Comparison of ENCODE assay signal across 36 cellular contexts in genomic region chr2:26632624-26633185, GRCh38. TPM values are rescaled to one million over a fixed set of nuclear protein-coding genes. Genes with fewer than 3 reads are reported as not detected.
"Had no signal": no experiment of that assay in that cellular context is flagged by ENCODE, and none has a peak within 500 bp of the region (broad histone marks: within the 10 kb centered on the region; RNA-seq: fewer than 3 reads in every experiment).

No MANE protein-coding gene starts in this region.

- H3K36me3 ChIP-seq: brain microvascular endothelial cell, WERI-Rb-1 had no signal

- H3K27ac ChIP-seq: brain microvascular endothelial cell, PC-9, RWPE1, WERI-Rb-1 had no signal

- H3K9me3 Mint-ChIP-seq: activated CD4-positive, alpha-beta T cell treated with anti-CD3 and anti-CD28 coated beads, Interleukin-2, amount 10 ng/mL, durations not matched to agents 24 days and 14 days; activated CD8-positive, alpha-beta T cell treated with anti-CD3 and anti-CD28 coated beads for 36 hours; activated naive CD8-positive, alpha-beta T cell treated with anti-CD3 and anti-CD28 coated beads for 36 hours; activated T-cell treated with anti-CD3 and anti-CD28 coated beads, Interleukin-2, amount 50 U/mL, for 72 hours; activated T-helper 17 cell treated with anti-CD3 and anti-CD28 coated beads, Interleukin-2, amount 50 U/mL, for 72 hours had no signal

- H3K4me3 Mint-ChIP-seq: activated CD4-positive, alpha-beta T cell treated with anti-CD3 and anti-CD28 coated beads, Interleukin-2, amount 10 ng/mL, durations not matched to agents 24 days and 14 days; activated CD8-positive, alpha-beta T cell treated with anti-CD3 and anti-CD28 coated beads for 36 hours; activated naive CD8-positive, alpha-beta T cell treated with anti-CD3 and anti-CD28 coated beads for 36 hours; activated T-cell treated with anti-CD3 and anti-CD28 coated beads, Interleukin-2, amount 50 U/mL, for 72 hours; activated T-helper 17 cell treated with anti-CD3 and anti-CD28 coated beads, Interleukin-2, amount 50 U/mL, for 72 hours had no signal

- H3K27me3 Mint-ChIP-seq: activated CD4-positive, alpha-beta T cell treated with anti-CD3 and anti-CD28 coated beads, Interleukin-2, amount 10 ng/mL, durations not matched to agents 24 days and 14 days; activated CD8-positive, alpha-beta T cell treated with anti-CD3 and anti-CD28 coated beads for 36 hours; activated naive CD8-positive, alpha-beta T cell treated with anti-CD3 and anti-CD28 coated beads for 36 hours had no signal

- DNase-seq: activated CD4-positive, alpha-beta T cell treated with anti-CD3 and anti-CD28 coated beads, Interleukin-2, amount 10 ng/mL, durations not matched to agents 24 days and 14 days; activated CD4-positive, alpha-beta T cell treated with anti-CD3 and anti-CD28 coated beads, Interleukin-2, amount 50 U/mL, for 4 hours; activated CD4-positive, CD25-positive, alpha-beta regulatory T cell; activated CD8-positive, alpha-beta T cell treated with anti-CD3 and anti-CD28 coated beads for 36 hours; activated effector memory CD4-positive, alpha-beta T cell treated with anti-CD3 and anti-CD28 coated beads, Interleukin-2, amount 50 U/mL, for 16 hours; activated naive CD4-positive, alpha-beta T cell; activated naive CD4-positive, alpha-beta T cell treated with anti-CD3 and anti-CD28 coated beads, Interleukin-2, amount 50 U/mL, for 16 hours; activated naive CD8-positive, alpha-beta T cell treated with anti-CD3 and anti-CD28 coated beads for 36 hours; activated T-cell treated with anti-CD3 and anti-CD28 coated beads, Interleukin-2, amount 50 U/mL, for 1 hour; activated T-cell treated with anti-CD3 and anti-CD28 coated beads, Interleukin-2, amount 50 U/mL, for 72 hours; amniotic stem cell; brain microvascular endothelial cell; central memory CD4-positive, alpha-beta T cell; NCI-H1105; NCI-H1417 treated with DMSO at 0.1 percent for 48 hours; NCI-H1694; NCI-H1930; NCI-H2081 treated with DMSO at 0.1 percent for 48 hours; NCI-H510A; NCI-H526; NCI-H748 treated with DMSO at 0.1 percent for 48 hours; NK-92 treated with Interleukin-12 subunit alpha and Interleukin-12 subunit beta, amount 100 ng/mL, for 24 hours; PC-9; SIG-M5; SW 1271; T-helper 1 cell; T-helper 2 cell; T-helper 9 cell; WERI-Rb-1 had no signal

- H2AFZ ChIP-seq: PC-9 had no signal

- H3K4me3 ChIP-seq: PC-9 had no signal

- H3K4me2 ChIP-seq: PC-9 had no signal

- ATAC-seq: activated CD8-positive, alpha-beta T cell treated with anti-CD3 and anti-CD28 coated beads for 36 hours; activated T-cell treated with anti-CD3 and anti-CD28 coated beads, Interleukin-2, amount 50 U/mL, for 72 hours; activated T-helper 17 cell treated with anti-CD3 and anti-CD28 coated beads, Interleukin-2, amount 50 U/mL, for 72 hours; Right ventricle myocardium inferior had no signal

- H3K4me1 Mint-ChIP-seq: activated CD4-positive, alpha-beta T cell treated with anti-CD3 and anti-CD28 coated beads, Interleukin-2, amount 10 ng/mL, durations not matched to agents 24 days and 14 days; activated naive CD8-positive, alpha-beta T cell treated with anti-CD3 and anti-CD28 coated beads for 36 hours; activated T-helper 17 cell treated with anti-CD3 and anti-CD28 coated beads, Interleukin-2, amount 50 U/mL, for 72 hours had no signal

- H3K36me3 Mint-ChIP-seq: activated naive CD8-positive, alpha-beta T cell treated with anti-CD3 and anti-CD28 coated beads for 36 hours had no signal

- H3K27ac Mint-ChIP-seq: activated CD4-positive, alpha-beta T cell treated with anti-CD3 and anti-CD28 coated beads, Interleukin-2, amount 10 ng/mL, durations not matched to agents 24 days and 14 days; activated CD8-positive, alpha-beta T cell treated with anti-CD3 and anti-CD28 coated beads for 36 hours; activated naive CD8-positive, alpha-beta T cell treated with anti-CD3 and anti-CD28 coated beads for 36 hours; activated T-cell treated with anti-CD3 and anti-CD28 coated beads, Interleukin-2, amount 50 U/mL, for 72 hours; activated T-helper 17 cell treated with anti-CD3 and anti-CD28 coated beads, Interleukin-2, amount 50 U/mL, for 72 hours had no signal

RNA-seq across cellular contexts. Expression of gene CIB4, which starts 8.5 kb away (rescaled TPM):
- total RNA-seq: activated CD4-positive, alpha-beta T cell treated with anti-CD3 and anti-CD28 coated beads, Interleukin-2, amount 10 ng/mL, durations not matched to agents 24 days and 14 days; activated CD8-positive, alpha-beta memory T cell treated with anti-CD3 and anti-CD28 coated beads for 36 hours; activated CD8-positive, alpha-beta T cell treated with anti-CD3 and anti-CD28 coated beads for 36 hours; activated naive CD8-positive, alpha-beta T cell treated with anti-CD3 and anti-CD28 coated beads for 36 hours; activated T-cell treated with anti-CD3 and anti-CD28 coated beads, Interleukin-2, amount 50 U/mL, for 72 hours; activated T-helper 17 cell treated with anti-CD3 and anti-CD28 coated beads, Interleukin-2, amount 50 U/mL, for 72 hours; M059J; PC-9; Right ventricle myocardium inferior; SK-MEL-5 had no signal
- polyA plus RNA-seq: aorta had no signal

RNA-seq across cellular contexts. Expression of gene KCNK3, which starts 59.8 kb away (rescaled TPM):
- total RNA-seq: activated CD4-positive, alpha-beta T cell treated with anti-CD3 and anti-CD28 coated beads, Interleukin-2, amount 10 ng/mL, durations not matched to agents 24 days and 14 days; activated CD8-positive, alpha-beta memory T cell treated with anti-CD3 and anti-CD28 coated beads for 36 hours; activated CD8-positive, alpha-beta T cell treated with anti-CD3 and anti-CD28 coated beads for 36 hours; activated naive CD8-positive, alpha-beta T cell treated with anti-CD3 and anti-CD28 coated beads for 36 hours; activated T-cell treated with anti-CD3 and anti-CD28 coated beads, Interleukin-2, amount 50 U/mL, for 72 hours; activated T-helper 17 cell treated with anti-CD3 and anti-CD28 coated beads, Interleukin-2, amount 50 U/mL, for 72 hours; PC-9; SK-MEL-5 had no signal
